In genomic region chr7:104524836-104525235, GRCh38 we compare ENCODE assay signal across 25 cellular contexts.
"Had no signal": no experiment of that assay in that cellular context is flagged by ENCODE, and none has a peak within 500 bp of the region (broad histone marks: within the 10 kb centered on the region; RNA-seq: fewer than 3 reads in every experiment).

No MANE protein-coding gene starts in this region.

- H3K27me3 ChIP-seq: neural progenitor cell, ovary, right lobe of liver, sigmoid colon, stomach, suprapubic skin, testis, tibial artery, transverse colon, upper lobe of right lung, uterus had no signal

- H3K36me3 ChIP-seq: neural progenitor cell, ovary, right lobe of liver, sigmoid colon, stomach, suprapubic skin, tibial artery, transverse colon, upper lobe of right lung, uterus had no signal

- ATAC-seq: natural killer cell; psoas muscle; right cardiac atrium; right lobe of liver; stimulated activated effector memory CD8-positive, alpha-beta T cell treated with anti-CD3 and anti-CD28 coated beads, Interleukin-12 subunit alpha, Interleukin-12 subunit beta, amount 100 ng/mL, for 72 hours; stimulated activated naive B cell treated with anti-CD40 and anti-IgM and Interleukin-4, amounts not matched to agents 10 μg/mL and 1 μg/mL and 100 μg/mL, for 72 hours; upper lobe of right lung had no signal

- H3K27ac ChIP-seq: neural progenitor cell, ovary, parathyroid adenoma, psoas muscle, right lobe of liver, sigmoid colon, stomach, suprapubic skin, testis, tibial artery, transverse colon, upper lobe of right lung, uterus had no signal

- H3K4me3 ChIP-seq: neural progenitor cell, ovary, psoas muscle, right lobe of liver, sigmoid colon, stomach, suprapubic skin, testis, tibial artery, transverse colon, upper lobe of right lung, uterus had no signal

- H3K9me3 ChIP-seq: ovary, psoas muscle, right lobe of liver, stomach, suprapubic skin, testis, tibial artery, transverse colon, upper lobe of right lung, uterus had no signal

- DNase-seq: natural killer cell; occipital lobe; ovary; posterior cingulate gyrus; psoas muscle; right cardiac atrium; right lobe of liver; sigmoid colon; small intestine; stimulated activated CD4-positive, alpha-beta T cell treated with anti-CD3 and anti-CD28 coated beads, Interleukin-15, amount 100 ng/mL, for 24 hours; stimulated activated CD4-positive, alpha-beta T cell treated with anti-CD3 and anti-CD28 coated beads, Interleukin-2, amount 100 ng/mL, for 24 hours; stimulated activated CD4-positive, alpha-beta T cell treated with anti-CD3 and anti-CD28 coated beads, Interleukin-2, amount 100 ng/mL, for 48 hours; stimulated activated CD4-positive, alpha-beta T cell treated with anti-CD3 and anti-CD28 coated beads, Interleukin-4, amount 100 ng/mL, for 24 hours; stimulated activated naive B cell treated with anti-CD40 and anti-IgM and Interleukin-4, amounts not matched to agents 10 μg/mL and 1 μg/mL and 100 μg/mL, for 72 hours; stimulated activated naive CD4-positive, alpha-beta T cell treated with Interleukin-2 at 50 U/mL for 16 hours; stomach; testis; tibial artery; transverse colon; upper lobe of right lung; uterus had no signal

- H3K4me1 ChIP-seq: neural progenitor cell, parathyroid adenoma, psoas muscle, right lobe of liver, sigmoid colon, stomach, suprapubic skin, testis, tibial artery, upper lobe of right lung, uterus had no signal
